Comparison of ENCODE assay signal across 1 cellular context in genomic region chr12:55730447-55730820, GRCh38.
TF ChIP-seq lines count a peak whose summit lies in the region.

No MANE protein-coding gene starts in this region.

TF ChIP-seq in HCT116, 20 proteins besides CTCF, POLR2A, EP300 and RAD21 (continued from another document):
- TF ChIP-seq EZH2phosphoT487 (IDR thresholded peaks at IDR 0.05; ENCODE audit: borderline replicate concordance) (no peak), EZH2 (IDR thresholded peaks at IDR 0.05) (no peak), ELF1 (IDR thresholded peaks at IDR 0.05; ENCODE audit: borderline replicate concordance, low read depth) (no peak)
TF ChIP-seq in HCT116: peak in this region for 0.
